Comparison of ENCODE assay signal across 13 cellular contexts in genomic region chr14:61392297-61392696, GRCh38.
"Had no signal": no experiment of that assay in that cellular context is flagged by ENCODE, and none has a peak within 500 bp of the region (broad histone marks: within the 10 kb centered on the region; RNA-seq: fewer than 3 reads in every experiment).

No MANE protein-coding gene starts in this region.

- H3K9me3 Mint-ChIP-seq: T-helper 2 cell treated with Interferon-gamma antibody and Interleukin-4, amounts not matched to agents 5 μg/mL and 100 μg/mL, for 36 hours had no signal

- ATAC-seq: activated CD4-positive, CD25-positive, alpha-beta regulatory T cell treated with anti-CD3 and anti-CD28 coated beads, Interleukin-2, amount 50 U/mL, for 24 hours; foreskin keratinocyte; left colon; right cardiac atrium had no signal

- H3K4me3 Mint-ChIP-seq: T-helper 2 cell treated with Interferon-gamma antibody and Interleukin-4, amounts not matched to agents 5 μg/mL and 100 μg/mL, for 36 hours had no signal

- H3K27ac Mint-ChIP-seq: progenitor cell of endocrine pancreas; T-helper 2 cell treated with Interferon-gamma antibody and Interleukin-4, amounts not matched to agents 5 μg/mL and 100 μg/mL, for 36 hours had no signal

- DNase-seq: activated CD8-positive, alpha-beta memory T cell treated with anti-CD3 and anti-CD28 coated beads for 24 hours; activated naive CD4-positive, alpha-beta T cell treated with anti-CD3 and anti-CD28 coated beads, Interleukin-2, amount 50 U/mL, for 16 hours; aorta; foreskin keratinocyte; left colon; midbrain; right cardiac atrium; small intestine; stimulated activated naive CD4-positive, alpha-beta T cell; upper lobe of left lung had no signal
